In genomic region chr21:37829447-37829846, GRCh38 we compare ENCODE assay signal across 12 cellular contexts.
A peak's percentile ranks its signal among the peaks of the same experiment; 100 is the strongest.
DNase-seq lines count a peak whose midpoint lies in the region; ATAC-seq and TF ChIP-seq lines count a peak whose summit lies in the region.
"Had no signal": no experiment of that assay in that cellular context is flagged by ENCODE, and none has a peak within 500 bp of the region (broad histone marks: within the 10 kb centered on the region; RNA-seq: fewer than 3 reads in every experiment).

No MANE protein-coding gene starts in this region.

- H3K27ac ChIP-seq in heart right ventricle: peak overlapping the region in 1 of 10 donors; percentile 50
- H3K27ac ChIP-seq: parathyroid adenoma had no signal

- H3K36me3 Mint-ChIP-seq in dendritic cell treated with granulocyte-macrophage colony-stimulating factor and Interleukin-4, amounts not matched to agents 40 ng/mL and 50 ng/mL, for 4 days (ENCODE audit: low read depth): no peaks in the 10 kb centered on the region
- H3K36me3 Mint-ChIP-seq in osteocyte (ENCODE audit: unreplicated experiment) (no peaks in the 10 kb centered on the region), immature natural killer cell (no peaks in the 10 kb centered on the region)

- peaks cover 18% of the 10 kb centered on the region for H3K9me3 Mint-ChIP-seq in dendritic cell treated with granulocyte-macrophage colony-stimulating factor and Interleukin-4, amounts not matched to agents 40 ng/mL and 50 ng/mL, for 4 days
- H3K9me3 Mint-ChIP-seq in osteocyte (ENCODE audit: unreplicated experiment): no peaks in the 10 kb centered on the region
- H3K9me3 Mint-ChIP-seq in immature natural killer cell: no peaks in the 10 kb centered on the region

- POLR2A ChIA-PET in HEK293T (lab: Yijun Ruan, JAX): no interaction called here

- H3K4me3 ChIP-seq in GM12865 (ENCODE audit: low read depth, low read length) (no peak overlapping the region), heart right ventricle (no peak overlapping the region)

- H3K27me3 Mint-ChIP-seq in dendritic cell treated with granulocyte-macrophage colony-stimulating factor and Interleukin-4, amounts not matched to agents 40 ng/mL and 50 ng/mL, for 4 days: no peaks in the 10 kb centered on the region
- H3K27me3 Mint-ChIP-seq in osteocyte (ENCODE audit: unreplicated experiment) (no peaks in the 10 kb centered on the region), immature natural killer cell (ENCODE audit: low read depth in 3 of 3) (peaks cover 2 to 8% (median 4%) of the 10 kb centered on the region in 3 donors)

- DNase-seq in GM12865 (ENCODE audit: low read depth) (peak; percentile 4), NCI-H510A treated with DMSO at 0.1 percent for 48 hours (lab: John Stamatoyannopoulos, UW) (peak; percentile 55), osteocyte (ENCODE audit: extremely low spot score, unreplicated experiment) (no peak), immature natural killer cell (no peak), heart right ventricle (no peak), HEK293T (ENCODE audit: extremely low spot score) (no peak)
- DNase-seq: activated naive CD4-positive, alpha-beta T cell treated with anti-CD3 and anti-CD28 coated beads, Interleukin-2, amount 50 U/mL, for 16 hours; head of caudate nucleus; T-helper 1 cell had no signal

- intact Hi-C loops in dendritic cell treated with granulocyte-macrophage colony-stimulating factor and Interleukin-4, amounts not matched to agents 40 ng/mL and 50 ng/mL, for 4 days (cut with micrococcal nuclease): no loop called here
- intact Hi-C loops in heart right ventricle (cut with DNase I): loop anchor here in 3 of 10 donors (5.0 to 10.0 kb wide), 3 partner anchors 58 to 65 kb away; no protein-coding TSS in a partner anchor

- no peak for TF ChIP-seq CTCF in GM12865 (IDR thresholded peaks at IDR 0.05; ENCODE audit: insufficient read depth, low read depth, low read length, missing control alignments)
- no peak for TF ChIP-seq CTCF in osteocyte (IDR thresholded peaks at IDR 0.05)
- TF ChIP-seq CTCF in heart right ventricle (IDR thresholded peaks at IDR 0.05): no peak

- peaks cover 0 to 56% (median 7%) of the 10 kb centered on the region in 7 donors for H3K27me3 ChIP-seq in heart right ventricle

- H3K36me3 ChIP-seq in heart right ventricle: no peaks in the 10 kb centered on the region

- WGBS in heart right ventricle, 2 donors: 74 to 87% methylated on average over 4 of the region's 4 CpGs

- H3K27ac Mint-ChIP-seq in dendritic cell treated with granulocyte-macrophage colony-stimulating factor and Interleukin-4, amounts not matched to agents 40 ng/mL and 50 ng/mL, for 4 days: peak overlapping the region; percentile 33
- peak overlapping the region; percentile 54 for H3K27ac Mint-ChIP-seq in osteocyte (ENCODE audit: unreplicated experiment)
- H3K27ac Mint-ChIP-seq in immature natural killer cell: no peak overlapping the region

- no peaks in the 10 kb centered on the region for H3K4me1 ChIP-seq in heart right ventricle
- H3K4me1 ChIP-seq: parathyroid adenoma had no signal

- CTCF ChIA-PET in HEK293T (lab: Yijun Ruan, JAX): no interaction called here

- H3K4me1 Mint-ChIP-seq in dendritic cell treated with granulocyte-macrophage colony-stimulating factor and Interleukin-4, amounts not matched to agents 40 ng/mL and 50 ng/mL, for 4 days (ENCODE audit: low read depth): peaks cover 22% of the 10 kb centered on the region
- H3K4me1 Mint-ChIP-seq in osteocyte (ENCODE audit: unreplicated experiment): peaks cover 11% of the 10 kb centered on the region
- no peaks in the 10 kb centered on the region for H3K4me1 Mint-ChIP-seq in immature natural killer cell

- no peak for ATAC-seq in heart right ventricle
- no peak for ATAC-seq in GM18505 (IDR thresholded peaks at IDR 0.05; ENCODE audit: unreplicated experiment)

- no peak overlapping the region for H3K4me3 Mint-ChIP-seq in dendritic cell treated with granulocyte-macrophage colony-stimulating factor and Interleukin-4, amounts not matched to agents 40 ng/mL and 50 ng/mL, for 4 days
- H3K4me3 Mint-ChIP-seq in osteocyte (ENCODE audit: unreplicated experiment): no peak overlapping the region
- no peak overlapping the region for H3K4me3 Mint-ChIP-seq in immature natural killer cell

- H3K9me3 ChIP-seq in heart right ventricle: no peaks in the 10 kb centered on the region

- TF ChIP-seq POLR2A in GM18505 (IDR thresholded peaks at IDR 0.05; ENCODE audit: borderline replicate concordance, extremely low read depth, insufficient read depth, insufficient read length): no peak

TF ChIP-seq in HEK293T, 16 proteins besides CTCF, POLR2A, EP300 and RAD21:
- TF ChIP-seq TARDBP (IDR thresholded peaks at IDR 0.05) (no peak), ELF4 (IDR thresholded peaks at IDR 0.05) (no peak), SUZ12 (IDR thresholded peaks at IDR 0.05) (no peak), FOXA1 (IDR thresholded peaks at IDR 0.05) (no peak), CTBP1 (IDR thresholded peaks at IDR 0.05; ENCODE audit: borderline replicate concordance) (no peak), NFRKB (IDR thresholded peaks at IDR 0.05) (no peak), HDGF (IDR thresholded peaks at IDR 0.05; ENCODE audit: borderline replicate concordance) (no peak), FOXM1 (IDR thresholded peaks at IDR 0.05; ENCODE audit: borderline replicate concordance) (no peak), PKNOX1 (IDR thresholded peaks at IDR 0.05) (no peak), ARNT (IDR thresholded peaks at IDR 0.05) (no peak), ZNF384 (IDR thresholded peaks at IDR 0.05) (no peak), FOXK2 (IDR thresholded peaks at IDR 0.05) (no peak), SP1 (IDR thresholded peaks at IDR 0.05) (no peak), BHLHE40 (IDR thresholded peaks at IDR 0.05; ENCODE audit: borderline replicate concordance) (no peak), L3MBTL2 (conservative IDR thresholded peaks at IDR 0.05) (no peak), LEF1 (IDR thresholded peaks at IDR 0.05; ENCODE audit: borderline replicate concordance) (no peak)
TF ChIP-seq in HEK293T: peak in this region for 0.

Comparison
In these comparisons a context has a peak if more than half of its experiments do, and no peak if none do; other contexts are left out.
1. DNase-seq: peak in GM12865 (single experiment) and NCI-H510A treated with DMSO at 0.1 percent for 48 hours (single experiment); none in osteocyte (single experiment), immature natural killer cell (0 of 3), heart right ventricle (0 of 2) and HEK293T (single experiment).
2. H3K27ac Mint-ChIP-seq: peak in dendritic cell treated with granulocyte-macrophage colony-stimulating factor and Interleukin-4, amounts not matched to agents 40 ng/mL and 50 ng/mL, for 4 days (single experiment) and osteocyte (single experiment); none in immature natural killer cell (0 of 6).